In genomic region chr22:36406721-36407120, GRCh38 we compare ENCODE assay signal across 1 cellular context.
TF ChIP-seq lines count a peak whose summit lies in the region.

No MANE protein-coding gene starts in this region.

TF ChIP-seq in WTC11, 78 proteins besides CTCF, POLR2A, EP300 and RAD21 (continued from another document):
- TF ChIP-seq SP1 (CRISPR knock-in tag; conservative IDR thresholded peaks at IDR 0.05) (no peak), E2F4 (CRISPR knock-in tag; IDR thresholded peaks at IDR 0.05; ENCODE audit: borderline replicate concordance, low read depth) (no peak), ZNF263 (CRISPR knock-in tag; IDR thresholded peaks at IDR 0.05; ENCODE audit: low read depth) (no peak), FOXP1 (CRISPR knock-in tag; IDR thresholded peaks at IDR 0.05; ENCODE audit: borderline replicate concordance) (no peak), HMGA2 (CRISPR knock-in tag; IDR thresholded peaks at IDR 0.05) (no peak), ZNF512 (CRISPR knock-in tag; IDR thresholded peaks at IDR 0.05; ENCODE audit: borderline replicate concordance) (no peak), CREM (CRISPR knock-in tag; IDR thresholded peaks at IDR 0.05) (no peak), ZNF423 (CRISPR knock-in tag; IDR thresholded peaks at IDR 0.05) (no peak), IRF2 (CRISPR knock-in tag; IDR thresholded peaks at IDR 0.05; ENCODE audit: borderline replicate concordance, low read depth) (no peak), JUN (CRISPR knock-in tag; IDR thresholded peaks at IDR 0.05) (no peak), AFF4 (CRISPR knock-in tag; IDR thresholded peaks at IDR 0.05; ENCODE audit: borderline replicate concordance) (no peak), NFYB (CRISPR knock-in tag; conservative IDR thresholded peaks at IDR 0.05; ENCODE audit: low read depth) (no peak)
